In the genomic region with DNA sequence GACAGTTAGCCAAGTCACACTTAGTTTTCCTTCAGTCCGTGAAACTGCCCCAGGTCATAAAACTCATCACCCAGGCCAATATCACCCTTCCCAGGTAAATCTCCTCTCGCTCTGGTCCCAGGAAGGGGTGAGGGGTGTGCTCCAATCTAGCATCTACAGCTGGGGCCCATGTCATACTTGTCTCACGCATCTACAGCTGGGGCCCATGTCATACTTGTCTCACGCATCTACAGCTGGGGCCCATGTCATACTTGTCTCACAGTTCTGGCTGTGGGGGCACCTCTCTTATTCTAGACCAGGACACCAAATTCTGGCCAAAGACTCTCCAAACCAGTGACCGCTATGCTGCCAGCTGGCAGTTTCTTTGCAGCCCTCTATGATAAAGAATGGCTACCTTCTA, we compare ENCODE assay signal across 26 cellular contexts.
"Had no signal": no experiment of that assay in that cellular context is flagged by ENCODE, and none has a peak within 500 bp of the region (broad histone marks: within the 10 kb centered on the region; RNA-seq: fewer than 3 reads in every experiment).

No MANE protein-coding gene starts in this region.

- H3K9me3 ChIP-seq: ovary, right lobe of liver, thyroid gland, uterus had no signal

- H3K27me3 ChIP-seq: neural progenitor cell, ovary, right lobe of liver, sigmoid colon, stomach, thyroid gland, tibial nerve, upper lobe of left lung, uterus had no signal

- FAIRE-seq: small intestine had no signal

- H3K4me1 ChIP-seq: parathyroid adenoma, psoas muscle, right lobe of liver, sigmoid colon, stomach, thyroid gland, tibial nerve, upper lobe of left lung, uterus had no signal

- H3K36me3 ChIP-seq: neural progenitor cell, ovary, right lobe of liver, sigmoid colon, stomach, thoracic aorta, thyroid gland, tibial nerve, upper lobe of left lung, uterus had no signal

- ATAC-seq: naive thymus-derived CD4-positive, alpha-beta T cell; natural killer cell; psoas muscle; right cardiac atrium; stimulated activated effector memory CD8-positive, alpha-beta T cell treated with anti-CD3 and anti-CD28 coated beads, Interleukin-12 subunit alpha, Interleukin-12 subunit beta, amount 100 ng/mL, for 72 hours; stimulated activated naive B cell treated with anti-CD40 and anti-IgM and Interleukin-4, amounts not matched to agents 10 μg/mL and 1 μg/mL and 100 μg/mL, for 72 hours had no signal

- H3K27ac ChIP-seq: neural progenitor cell, ovary, parathyroid adenoma, psoas muscle, right lobe of liver, sigmoid colon, stomach, thoracic aorta, thyroid gland, tibial nerve, upper lobe of left lung, uterus had no signal

- DNase-seq: naive thymus-derived CD4-positive, alpha-beta T cell; natural killer cell; occipital lobe; ovary; posterior cingulate gyrus; psoas muscle; right cardiac atrium; right lobe of liver; sigmoid colon; small intestine; stimulated activated CD4-positive, alpha-beta T cell treated with anti-CD3 and anti-CD28 coated beads, Interleukin-12 subunit alpha, Interleukin-12 subunit beta, amount 100 ng/mL, for 4 hours; stimulated activated CD4-positive, alpha-beta T cell treated with anti-CD3 and anti-CD28 coated beads, Interleukin-1b, Interleukin-23, amount 100 ng/mL, for 48 hours; stimulated activated CD4-positive, alpha-beta T cell treated with anti-CD3 and anti-CD28 coated beads, Interleukin-4, amount 100 ng/mL, for 1 hour; stimulated activated CD4-positive, alpha-beta T cell treated with anti-CD3 and anti-CD28 coated beads, Interleukin-4, amount 100 ng/mL, for 4 hours; stimulated activated naive B cell treated with anti-CD40 and anti-IgM and Interleukin-4, amounts not matched to agents 10 μg/mL and 1 μg/mL and 100 μg/mL, for 72 hours; stimulated activated naive CD4-positive, alpha-beta T cell treated with Interleukin-2 at 50 U/mL for 16 hours; stomach; thyroid gland; trophoblast cell; upper lobe of left lung; uterus had no signal

- H3K4me3 ChIP-seq: neural progenitor cell, ovary, psoas muscle, right lobe of liver, sigmoid colon, stomach, thoracic aorta, thyroid gland, tibial nerve, upper lobe of left lung, uterus had no signal
